Comparison of ENCODE assay signal across 1 cellular context in the genomic region with DNA sequence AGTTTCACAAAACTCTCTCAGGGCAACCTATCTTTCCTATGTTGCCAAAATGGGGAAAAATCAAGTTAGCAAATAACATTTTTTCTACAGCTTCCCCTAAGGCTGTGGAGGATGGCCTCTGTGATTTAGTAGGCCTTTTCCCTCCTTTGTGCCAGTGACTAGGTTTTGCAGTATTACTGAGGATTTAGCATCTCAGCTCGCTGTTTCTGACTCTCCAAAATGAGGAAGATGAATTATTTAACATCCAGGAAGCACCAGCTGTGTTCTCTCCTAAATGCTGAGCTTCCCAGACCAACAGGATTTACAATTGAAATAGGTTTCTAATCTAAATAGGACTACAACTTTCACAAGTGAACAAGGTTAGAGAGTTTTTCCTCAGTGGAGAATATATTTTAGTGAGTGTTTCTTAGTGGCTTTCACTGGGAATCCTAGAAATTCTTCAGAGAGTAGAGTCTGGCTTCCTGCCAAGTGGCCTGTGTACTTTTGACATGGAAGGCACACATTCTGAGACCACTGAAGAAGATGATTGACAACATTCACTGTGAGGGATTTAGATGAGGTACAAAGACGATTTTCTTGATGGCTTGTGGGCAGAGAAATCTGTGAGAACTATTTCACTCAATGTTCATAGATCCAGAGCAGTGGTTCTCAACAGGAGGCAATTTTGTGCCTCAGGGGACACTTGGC.
A peak's percentile ranks its signal among the peaks of the same experiment; 100 is the strongest.
TF ChIP-seq lines count a peak whose summit lies in the region.

No MANE protein-coding gene starts in this region.

TF ChIP-seq in HepG2, 621 proteins besides CTCF, POLR2A, EP300 and RAD21 (continued from another document):
- TF ChIP-seq, protein P1, sequence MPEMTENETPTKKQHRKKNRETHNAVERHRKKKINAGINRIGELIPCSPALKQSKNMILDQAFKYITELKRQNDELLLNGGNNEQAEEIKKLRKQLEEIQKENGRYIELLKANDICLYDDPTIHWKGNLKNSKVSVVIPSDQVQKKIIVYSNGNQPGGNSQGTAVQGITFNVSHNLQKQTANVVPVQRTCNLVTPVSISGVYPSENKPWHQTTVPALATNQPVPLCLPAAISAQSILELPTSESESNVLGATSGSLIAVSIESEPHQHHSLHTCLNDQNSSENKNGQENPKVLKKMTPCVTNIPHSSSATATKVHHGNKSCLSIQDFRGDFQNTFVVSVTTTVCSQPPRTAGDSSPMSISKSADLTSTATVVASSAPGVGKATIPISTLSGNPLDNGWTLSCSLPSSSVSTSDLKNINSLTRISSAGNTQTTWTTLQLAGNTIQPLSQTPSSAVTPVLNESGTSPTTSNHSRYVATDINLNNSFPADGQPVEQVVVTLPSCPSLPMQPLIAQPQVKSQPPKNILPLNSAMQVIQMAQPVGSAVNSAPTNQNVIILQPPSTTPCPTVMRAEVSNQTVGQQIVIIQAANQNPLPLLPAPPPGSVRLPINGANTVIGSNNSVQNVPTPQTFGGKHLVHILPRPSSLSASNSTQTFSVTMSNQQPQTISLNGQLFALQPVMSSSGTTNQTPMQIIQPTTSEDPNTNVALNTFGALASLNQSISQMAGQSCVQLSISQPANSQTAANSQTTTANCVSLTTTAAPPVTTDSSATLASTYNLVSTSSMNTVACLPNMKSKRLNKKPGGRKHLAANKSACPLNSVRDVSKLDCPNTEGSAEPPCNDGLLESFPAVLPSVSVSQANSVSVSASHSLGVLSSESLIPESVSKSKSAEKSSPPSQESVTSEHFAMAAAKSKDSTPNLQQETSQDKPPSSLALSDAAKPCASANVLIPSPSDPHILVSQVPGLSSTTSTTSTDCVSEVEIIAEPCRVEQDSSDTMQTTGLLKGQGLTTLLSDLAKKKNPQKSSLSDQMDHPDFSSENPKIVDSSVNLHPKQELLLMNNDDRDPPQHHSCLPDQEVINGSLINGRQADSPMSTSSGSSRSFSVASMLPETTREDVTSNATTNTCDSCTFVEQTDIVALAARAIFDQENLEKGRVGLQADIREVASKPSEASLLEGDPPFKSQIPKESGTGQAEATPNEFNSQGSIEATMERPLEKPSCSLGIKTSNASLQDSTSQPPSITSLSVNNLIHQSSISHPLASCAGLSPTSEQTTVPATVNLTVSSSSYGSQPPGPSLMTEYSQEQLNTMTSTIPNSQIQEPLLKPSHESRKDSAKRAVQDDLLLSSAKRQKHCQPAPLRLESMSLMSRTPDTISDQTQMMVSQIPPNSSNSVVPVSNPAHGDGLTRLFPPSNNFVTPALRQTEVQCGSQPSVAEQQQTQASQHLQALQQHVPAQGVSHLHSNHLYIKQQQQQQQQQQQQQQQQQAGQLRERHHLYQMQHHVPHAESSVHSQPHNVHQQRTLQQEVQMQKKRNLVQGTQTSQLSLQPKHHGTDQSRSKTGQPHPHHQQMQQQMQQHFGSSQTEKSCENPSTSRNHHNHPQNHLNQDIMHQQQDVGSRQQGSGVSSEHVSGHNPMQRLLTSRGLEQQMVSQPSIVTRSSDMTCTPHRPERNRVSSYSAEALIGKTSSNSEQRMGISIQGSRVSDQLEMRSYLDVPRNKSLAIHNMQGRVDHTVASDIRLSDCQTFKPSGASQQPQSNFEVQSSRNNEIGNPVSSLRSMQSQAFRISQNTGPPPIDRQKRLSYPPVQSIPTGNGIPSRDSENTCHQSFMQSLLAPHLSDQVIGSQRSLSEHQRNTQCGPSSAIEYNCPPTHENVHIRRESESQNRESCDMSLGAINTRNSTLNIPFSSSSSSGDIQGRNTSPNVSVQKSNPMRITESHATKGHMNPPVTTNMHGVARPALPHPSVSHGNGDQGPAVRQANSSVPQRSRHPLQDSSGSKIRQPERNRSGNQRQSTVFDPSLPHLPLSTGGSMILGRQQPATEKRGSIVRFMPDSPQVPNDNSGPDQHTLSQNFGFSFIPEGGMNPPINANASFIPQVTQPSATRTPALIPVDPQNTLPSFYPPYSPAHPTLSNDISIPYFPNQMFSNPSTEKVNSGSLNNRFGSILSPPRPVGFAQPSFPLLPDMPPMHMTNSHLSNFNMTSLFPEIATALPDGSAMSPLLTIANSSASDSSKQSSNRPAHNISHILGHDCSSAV (CRISPR knock-in tag; IDR thresholded peaks at IDR 0.05; ENCODE audit: borderline replicate concordance), result no peak
- TF ChIP-seq SETDB1 (CRISPR knock-in tag; IDR thresholded peaks at IDR 0.05; ENCODE audit: borderline replicate concordance) (no peak), ZNF589 (CRISPR knock-in tag; conservative IDR thresholded peaks at IDR 0.05) (no peak), CHCHD3 (CRISPR knock-in tag; IDR thresholded peaks at IDR 0.05) (no peak), NFE2L1 (CRISPR knock-in tag; IDR thresholded peaks at IDR 0.05; ENCODE audit: borderline replicate concordance) (no peak), ZBTB7B (CRISPR knock-in tag; IDR thresholded peaks at IDR 0.05) (peak; percentile 17; the same call in 1 of the 2 replicates), NFIC (IDR thresholded peaks at IDR 0.05; ENCODE audit: low read length) (0 out of 2 replicates have a peak, but pooled peaks have one; percentile 51), ZFP1 (CRISPR knock-in tag; IDR thresholded peaks at IDR 0.05) (no peak), ZNF143 (CRISPR knock-in tag; IDR thresholded peaks at IDR 0.05) (no peak), MBD4 (IDR thresholded peaks at IDR 0.05; ENCODE audit: borderline replicate concordance, low read length) (no peak), TCF12 (IDR thresholded peaks at IDR 0.05) (no peak), TCF12 (CRISPR knock-in tag; IDR thresholded peaks at IDR 0.05) (no peak), ZKSCAN1 (IDR thresholded peaks at IDR 0.05; ENCODE audit: low read length) (no peak), CC2D1A (CRISPR knock-in tag; IDR thresholded peaks at IDR 0.05) (no peak), ARID2 (CRISPR knock-in tag; IDR thresholded peaks at IDR 0.05; ENCODE audit: borderline replicate concordance) (no peak), NR1H2 (CRISPR knock-in tag; IDR thresholded peaks at IDR 0.05; ENCODE audit: borderline replicate concordance, low read depth) (no peak), THYN1 (CRISPR knock-in tag; IDR thresholded peaks at IDR 0.05; ENCODE audit: borderline replicate concordance, low read depth) (no peak), GTF3A (CRISPR knock-in tag; conservative IDR thresholded peaks at IDR 0.05) (no peak), FLYWCH1 (CRISPR knock-in tag; IDR thresholded peaks at IDR 0.05) (0 out of 2 replicates have a peak, but pooled peaks have one; percentile 38)
- TF ChIP-seq, protein P2, sequence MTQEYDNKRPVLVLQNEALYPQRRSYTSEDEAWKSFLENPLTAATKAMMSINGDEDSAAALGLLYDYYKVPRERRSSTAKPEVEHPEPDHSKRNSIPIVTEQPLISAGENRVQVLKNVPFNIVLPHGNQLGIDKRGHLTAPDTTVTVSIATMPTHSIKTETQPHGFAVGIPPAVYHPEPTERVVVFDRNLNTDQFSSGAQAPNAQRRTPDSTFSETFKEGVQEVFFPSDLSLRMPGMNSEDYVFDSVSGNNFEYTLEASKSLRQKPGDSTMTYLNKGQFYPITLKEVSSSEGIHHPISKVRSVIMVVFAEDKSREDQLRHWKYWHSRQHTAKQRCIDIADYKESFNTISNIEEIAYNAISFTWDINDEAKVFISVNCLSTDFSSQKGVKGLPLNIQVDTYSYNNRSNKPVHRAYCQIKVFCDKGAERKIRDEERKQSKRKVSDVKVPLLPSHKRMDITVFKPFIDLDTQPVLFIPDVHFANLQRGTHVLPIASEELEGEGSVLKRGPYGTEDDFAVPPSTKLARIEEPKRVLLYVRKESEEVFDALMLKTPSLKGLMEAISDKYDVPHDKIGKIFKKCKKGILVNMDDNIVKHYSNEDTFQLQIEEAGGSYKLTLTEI (CRISPR knock-in tag; conservative IDR thresholded peaks at IDR 0.05), result no peak
- TF ChIP-seq, protein P3, sequence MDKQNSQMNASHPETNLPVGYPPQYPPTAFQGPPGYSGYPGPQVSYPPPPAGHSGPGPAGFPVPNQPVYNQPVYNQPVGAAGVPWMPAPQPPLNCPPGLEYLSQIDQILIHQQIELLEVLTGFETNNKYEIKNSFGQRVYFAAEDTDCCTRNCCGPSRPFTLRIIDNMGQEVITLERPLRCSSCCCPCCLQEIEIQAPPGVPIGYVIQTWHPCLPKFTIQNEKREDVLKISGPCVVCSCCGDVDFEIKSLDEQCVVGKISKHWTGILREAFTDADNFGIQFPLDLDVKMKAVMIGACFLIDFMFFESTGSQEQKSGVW (CRISPR knock-in tag; IDR thresholded peaks at IDR 0.05; ENCODE audit: borderline replicate concordance), result no peak
- TF ChIP-seq, protein P4, sequence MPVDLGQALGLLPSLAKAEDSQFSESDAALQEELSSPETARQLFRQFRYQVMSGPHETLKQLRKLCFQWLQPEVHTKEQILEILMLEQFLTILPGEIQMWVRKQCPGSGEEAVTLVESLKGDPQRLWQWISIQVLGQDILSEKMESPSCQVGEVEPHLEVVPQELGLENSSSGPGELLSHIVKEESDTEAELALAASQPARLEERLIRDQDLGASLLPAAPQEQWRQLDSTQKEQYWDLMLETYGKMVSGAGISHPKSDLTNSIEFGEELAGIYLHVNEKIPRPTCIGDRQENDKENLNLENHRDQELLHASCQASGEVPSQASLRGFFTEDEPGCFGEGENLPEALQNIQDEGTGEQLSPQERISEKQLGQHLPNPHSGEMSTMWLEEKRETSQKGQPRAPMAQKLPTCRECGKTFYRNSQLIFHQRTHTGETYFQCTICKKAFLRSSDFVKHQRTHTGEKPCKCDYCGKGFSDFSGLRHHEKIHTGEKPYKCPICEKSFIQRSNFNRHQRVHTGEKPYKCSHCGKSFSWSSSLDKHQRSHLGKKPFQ (CRISPR knock-in tag; IDR thresholded peaks at IDR 0.05; ENCODE audit: insufficient replicate concordance), result no peak
- TF ChIP-seq, protein P5, sequence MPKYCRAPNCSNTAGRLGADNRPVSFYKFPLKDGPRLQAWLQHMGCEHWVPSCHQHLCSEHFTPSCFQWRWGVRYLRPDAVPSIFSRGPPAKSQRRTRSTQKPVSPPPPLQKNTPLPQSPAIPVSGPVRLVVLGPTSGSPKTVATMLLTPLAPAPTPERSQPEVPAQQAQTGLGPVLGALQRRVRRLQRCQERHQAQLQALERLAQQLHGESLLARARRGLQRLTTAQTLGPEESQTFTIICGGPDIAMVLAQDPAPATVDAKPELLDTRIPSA (CRISPR knock-in tag; IDR thresholded peaks at IDR 0.05; ENCODE audit: borderline replicate concordance), result no peak
